In genomic region chr1:203197625-203198024, GRCh38 we compare ENCODE assay signal across 13 cellular contexts. TPM values are rescaled to one million over a fixed set of nuclear protein-coding genes. Genes with fewer than 3 reads are reported as not detected.
DNase-seq lines count a peak whose midpoint lies in the region; FAIRE-seq and TF ChIP-seq lines count a peak whose summit lies in the region.
"Had no signal": no experiment of that assay in that cellular context is flagged by ENCODE, and none has a peak within 500 bp of the region (broad histone marks: within the 10 kb centered on the region; RNA-seq: fewer than 3 reads in every experiment).

No MANE protein-coding gene starts in this region.

- H3K4me3 ChIP-seq in smooth muscle cell = no peak overlapping the region

- 3% methylated on average over 3 of the region's 3 CpGs for WGBS in smooth muscle cell (ENCODE audit: low lambda C conversion rate)

- no peaks in the 10 kb centered on the region for H3K9me3 ChIP-seq in smooth muscle cell (replicated peaks; ENCODE audit: low read depth)

- TF ChIP-seq CTCF in smooth muscle cell (IDR thresholded peaks at IDR 0.05; ENCODE audit: borderline replicate concordance, insufficient read depth, poor library complexity, severe bottlenecking) (no peak), D721Med (IDR thresholded peaks at IDR 0.05; ENCODE audit: insufficient read depth, missing control alignments) (no peak)

- peak; percentile 67 for DNase-seq in ELR (ENCODE audit: low read depth)
- DNase-seq in OCI-M1 (lab: John Stamatoyannopoulos, UW) = peak; percentile 15
- peak; percentile 82 for DNase-seq in fibroblast of peridontal ligament (ENCODE audit: extremely low read depth)
- DNase-seq in smooth muscle cell (lab: John Stamatoyannopoulos, UW; ENCODE audit: unreplicated experiment) = no peak
- no peak for DNase-seq in activated T-cell treated with anti-CD3 and anti-CD28 coated beads, Interleukin-2, amount 50 U/mL, for 1 hour
- no peak for DNase-seq in D721Med (ENCODE audit: insufficient read length, low spot score)
- DNase-seq in NCI-H510A (lab: John Stamatoyannopoulos, UW) = no peak
- DNase-seq: activated CD4-positive, alpha-beta T cell treated with anti-CD3 and anti-CD28 coated beads, Interleukin-2, amount 50 U/mL, for 48 hours; DMS79 treated with DMSO at 0.1 percent for 48 hours; left cardiac atrium; NCI-H526 treated with DMSO at 0.1 percent for 48 hours; stimulated activated CD4-positive, alpha-beta T cell treated with anti-CD3 and anti-CD28 coated beads, Interleukin-1b, Interleukin-23, amount 100 ng/mL, for 48 hours had no signal

- no peaks in the 10 kb centered on the region for H3K36me3 ChIP-seq in smooth muscle cell (ENCODE audit: low read depth)

- H3K27ac ChIP-seq in smooth muscle cell (ENCODE audit: low read depth) = peak overlapping the region; percentile 93

- no peaks in the 10 kb centered on the region for H3K27me3 ChIP-seq in smooth muscle cell (ENCODE audit: low read depth)

- no peaks in the 10 kb centered on the region for H4K20me1 ChIP-seq in smooth muscle cell (ENCODE audit: low read depth)

- peak overlapping the region; percentile 59 for H3K4me2 ChIP-seq in smooth muscle cell

- no peak overlapping the region for H3K9ac ChIP-seq in smooth muscle cell (ENCODE audit: low read depth)

- no peaks in the 10 kb centered on the region for H3K79me2 ChIP-seq in smooth muscle cell (ENCODE audit: low read depth)

- no peak for FAIRE-seq in D721Med (lab: Jason Lieb, UNC)

- peaks cover 26% of the 10 kb centered on the region for H3F3A ChIP-seq in smooth muscle cell (ENCODE audit: low read depth)

- peaks cover 16% of the 10 kb centered on the region for H3K4me1 ChIP-seq in smooth muscle cell (ENCODE audit: low read depth)

- no peak overlapping the region for H2AFZ ChIP-seq in smooth muscle cell (ENCODE audit: low read depth)

RNA-seq across cellular contexts. Expression of gene CHI3L1, which starts 11.1 kb away (rescaled TPM):
- total RNA-seq in smooth muscle cell = 45.4 TPM in 2 replicates
- 53.6 and 74.7 TPM in 2 replicates for polyA plus RNA-seq in smooth muscle cell

RNA-seq across cellular contexts. Expression of gene MYBPH, which starts 22.0 kb away (rescaled TPM):
- total RNA-seq in smooth muscle cell = 0.67 TPM in 1 of 2 replicates, not detected in the other
- 0.51 and 1.7 TPM in 2 replicates for polyA plus RNA-seq in smooth muscle cell
- total RNA-seq: left cardiac atrium, subcutaneous adipose tissue had no signal

RNA-seq across cellular contexts. Expression of gene CHIT1, which starts 31.8 kb away (rescaled TPM):
- 0.04 TPM in 1 of 2 replicates, not detected in the other for total RNA-seq in smooth muscle cell
- polyA plus RNA-seq in smooth muscle cell = not detected in 2 replicates

Comparison
In these comparisons a context has a peak if more than half of its experiments do, and no peak if none do; other contexts are left out.
1. DNase-seq: peak in ELR (single experiment), OCI-M1 (single experiment) and fibroblast of peridontal ligament (single experiment); none in smooth muscle cell (single experiment), activated T-cell treated with anti-CD3 and anti-CD28 coated beads, Interleukin-2, amount 50 U/mL, for 1 hour (single experiment), D721Med (single experiment) and NCI-H510A (single experiment).